Comparison of ENCODE assay signal across 22 cellular contexts in the genomic region with DNA sequence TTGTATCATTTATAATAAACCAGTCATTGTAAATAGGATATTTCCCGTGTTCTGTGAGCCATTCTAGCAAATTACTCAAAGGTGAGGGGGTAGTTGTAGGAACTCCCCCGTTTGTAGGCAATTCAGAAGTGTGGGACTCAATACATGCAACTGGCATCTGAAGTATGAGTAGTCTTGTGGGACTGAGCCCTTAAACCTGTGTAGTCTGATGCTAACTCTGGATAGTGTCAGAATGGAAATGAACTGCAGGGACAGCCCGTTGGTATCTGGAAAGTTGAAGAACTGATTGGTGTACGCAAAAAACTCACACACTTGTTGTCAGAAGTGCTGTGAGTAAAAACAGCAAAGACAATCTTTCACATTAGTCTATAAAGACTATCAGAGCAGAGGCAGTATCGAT. TPM values are rescaled to one million over a fixed set of nuclear protein-coding genes. Genes with fewer than 3 reads are reported as not detected.
DNase-seq lines count a peak whose midpoint lies in the region; ATAC-seq and TF ChIP-seq lines count a peak whose summit lies in the region.
"Had no signal": no experiment of that assay in that cellular context is flagged by ENCODE, and none has a peak within 500 bp of the region (broad histone marks: within the 10 kb centered on the region; RNA-seq: fewer than 3 reads in every experiment).

No MANE protein-coding gene starts in this region.

- no peak overlapping the region for H4K8ac ChIP-seq in trophoblast cell (ENCODE audit: low read depth, low read length)

- no peak overlapping the region for H3K14ac ChIP-seq in trophoblast cell (ENCODE audit: low read length)

- H2AFZ ChIP-seq in OCI-LY3 (ENCODE audit: low read depth, low read length) (no peak overlapping the region), trophoblast cell (ENCODE audit: insufficient read depth, low read length, poor library complexity) (no peak overlapping the region)

- peaks cover 79% of the 10 kb centered on the region for H3K4me1 Mint-ChIP-seq in activated naive CD8-positive, alpha-beta T cell treated with anti-CD3 and anti-CD28 coated beads, Interleukin-2, amount 50 U/mL, for 24 hours
- peaks cover 70% of the 10 kb centered on the region for H3K4me1 Mint-ChIP-seq in activated naive CD8-positive, alpha-beta T cell treated with anti-CD3 and anti-CD28 coated beads for 36 hours

- H3K36me3 ChIP-seq in BLaER1 (peaks cover 8% of the 10 kb centered on the region; the same call in 1 of the 2 replicates), OCI-LY3 (replicated peaks; ENCODE audit: low read depth, low read length) (peaks cover 12% of the 10 kb centered on the region), trophoblast cell (ENCODE audit: control insufficient read depth in 1 of 2, insufficient read depth in 2 of 2, low read length in 2 of 2) (peaks cover 0 to 3% of the 10 kb centered on the region in 2 experiments)
- H3K36me3 ChIP-seq: Peyer's patch, SJSA1 had no signal

- H3K4me1 ChIP-seq in BLaER1 (peaks cover 25% of the 10 kb centered on the region), OCI-LY3 (ENCODE audit: low read length) (peaks cover 43% of the 10 kb centered on the region), trophoblast cell (ENCODE audit: control insufficient read depth in 1 of 2, insufficient read depth in 2 of 2, low read length in 2 of 2) (peaks cover 9 to 16% of the 10 kb centered on the region in 2 experiments)
- H3K4me1 ChIP-seq: A549, SJSA1 had no signal

- H3K9ac ChIP-seq in BLaER1: no peak overlapping the region
- no peak overlapping the region for H3K9ac ChIP-seq in OCI-LY3 (ENCODE audit: low read length)
- H3K9ac ChIP-seq in trophoblast cell (ENCODE audit: low read length): no peak overlapping the region
- H3K9ac ChIP-seq: KMS-11 had no signal

- no peak overlapping the region for H3K4ac ChIP-seq in trophoblast cell (ENCODE audit: low read depth, low read length)

- no peak overlapping the region for H4K91ac ChIP-seq in trophoblast cell (ENCODE audit: low read depth, low read length)

- no peak overlapping the region for H2BK12ac ChIP-seq in trophoblast cell (ENCODE audit: low read length)

- H3K27ac ChIP-seq in BLaER1 (no peak overlapping the region), OCI-LY3 (ENCODE audit: low read length) (no peak overlapping the region), trophoblast cell (ENCODE audit: low read depth, low read length) (peak overlapping the region; percentile 38)
- H3K27ac ChIP-seq: A549, KMS-11, Peyer's patch, SJSA1 had no signal

- no peak overlapping the region for H2BK120ac ChIP-seq in trophoblast cell (ENCODE audit: insufficient read depth, low read length, poor library complexity)

- H3K9me3 ChIP-seq in BLaER1 (peaks cover 34% of the 10 kb centered on the region), OCI-LY3 (ENCODE audit: insufficient read depth, low read length) (no peaks in the 10 kb centered on the region), trophoblast cell (ENCODE audit: insufficient read depth, low read depth, low read length) (no peaks in the 10 kb centered on the region)
- H3K9me3 ChIP-seq: Caco-2, Peyer's patch, SJSA1 had no signal

- H3K9me3 Mint-ChIP-seq in activated naive CD8-positive, alpha-beta T cell treated with anti-CD3 and anti-CD28 coated beads, Interleukin-2, amount 50 U/mL, for 24 hours: peaks cover 13% of the 10 kb centered on the region
- H3K9me3 Mint-ChIP-seq in activated naive CD8-positive, alpha-beta T cell treated with anti-CD3 and anti-CD28 coated beads for 36 hours: peaks cover 8% of the 10 kb centered on the region

- no peak for DNase-seq in activated naive CD8-positive, alpha-beta T cell treated with anti-CD3 and anti-CD28 coated beads, Interleukin-2, amount 50 U/mL, for 24 hours
- DNase-seq in activated naive CD8-positive, alpha-beta T cell treated with anti-CD3 and anti-CD28 coated beads for 36 hours: no peak
- no peak for DNase-seq in trophoblast cell
- no peak for DNase-seq in activated CD8-positive, alpha-beta memory T cell treated with anti-CD3 and anti-CD28 coated beads, Interleukin-2, amount 50 U/mL, for 4 hours
- DNase-seq in SK-N-DZ (ENCODE audit: low spot score): no peak
- DNase-seq: Caco-2; CD4-positive, alpha-beta memory T cell; DMS 273 treated with DMSO at 0.1 percent for 48 hours; DMS79 treated with DMSO at 0.1 percent for 48 hours; IMR-90; NCI-H1105; NCI-H2029 treated with DMSO at 0.1 percent for 48 hours; NCI-H2171 treated with DMSO at 0.1 percent for 48 hours; NCI-H524 treated with DMSO at 0.1 percent for 48 hours; NCI-H82; Peyer's patch had no signal

- no peak overlapping the region for H3K4me3 ChIP-seq in BLaER1
- H3K4me3 ChIP-seq in OCI-LY3 (ENCODE audit: low read length): no peak overlapping the region
- no peak overlapping the region for H3K4me3 ChIP-seq in trophoblast cell (ENCODE audit: low read depth, low read length)
- H3K4me3 ChIP-seq: A549, Peyer's patch, SJSA1 had no signal

- no peak overlapping the region for H3K23ac ChIP-seq in trophoblast cell (ENCODE audit: low read length)

- H3K79me2 ChIP-seq in OCI-LY3 (ENCODE audit: low read length) (peaks cover 82% of the 10 kb centered on the region), trophoblast cell (ENCODE audit: control insufficient read depth, insufficient read depth, low read length, poor library complexity) (peaks cover 7% of the 10 kb centered on the region)

- H2AK5ac ChIP-seq in trophoblast cell (ENCODE audit: low read length): no peak overlapping the region

- H2BK5ac ChIP-seq in trophoblast cell (ENCODE audit: low read depth, low read length, poor library complexity): no peak overlapping the region

- no peak overlapping the region for H3K4me3 Mint-ChIP-seq in activated naive CD8-positive, alpha-beta T cell treated with anti-CD3 and anti-CD28 coated beads, Interleukin-2, amount 50 U/mL, for 24 hours
- H3K4me3 Mint-ChIP-seq in activated naive CD8-positive, alpha-beta T cell treated with anti-CD3 and anti-CD28 coated beads for 36 hours: no peak overlapping the region
- H3K4me3 Mint-ChIP-seq: CD4-positive, alpha-beta memory T cell had no signal

- peaks cover 73% of the 10 kb centered on the region for H4K20me1 ChIP-seq in BLaER1
- H4K20me1 ChIP-seq in OCI-LY3 (ENCODE audit: insufficient read depth, low read length): peaks cover 76% of the 10 kb centered on the region

- H3K27me3 ChIP-seq in BLaER1: no peaks in the 10 kb centered on the region
- H3K27me3 ChIP-seq in OCI-LY3 (ENCODE audit: low read depth, low read length): no peaks in the 10 kb centered on the region
- no peaks in the 10 kb centered on the region for H3K27me3 ChIP-seq in trophoblast cell (ENCODE audit: insufficient read depth, low read length)
- H3K27me3 ChIP-seq: Peyer's patch, SJSA1 had no signal

- peak overlapping the region; percentile 45 for H3K4me2 ChIP-seq in BLaER1
- H3K4me2 ChIP-seq in OCI-LY3 (ENCODE audit: low read length): peak overlapping the region; percentile 25
- H3K4me2 ChIP-seq in trophoblast cell (ENCODE audit: low read length): peak overlapping the region; percentile 4
- H3K4me2 ChIP-seq: A549, KMS-11 had no signal

- no peak for TF ChIP-seq CTCF in OCI-LY3 (IDR thresholded peaks at IDR 0.05; ENCODE audit: low read depth, low read length)

- peaks cover 5% of the 10 kb centered on the region for H3K79me1 ChIP-seq in trophoblast cell (ENCODE audit: low read length)

- ATAC-seq in activated naive CD8-positive, alpha-beta T cell treated with anti-CD3 and anti-CD28 coated beads, Interleukin-2, amount 50 U/mL, for 24 hours: peak; percentile 71
- ATAC-seq in GM21447 (IDR thresholded peaks at IDR 0.05; ENCODE audit: unreplicated experiment): no peak
- ATAC-seq: A549 had no signal

- peak overlapping the region; percentile 3 for H3K27ac Mint-ChIP-seq in activated naive CD8-positive, alpha-beta T cell treated with anti-CD3 and anti-CD28 coated beads, Interleukin-2, amount 50 U/mL, for 24 hours
- no peak overlapping the region for H3K27ac Mint-ChIP-seq in activated naive CD8-positive, alpha-beta T cell treated with anti-CD3 and anti-CD28 coated beads for 36 hours

- no peaks in the 10 kb centered on the region for H3K27me3 Mint-ChIP-seq in activated naive CD8-positive, alpha-beta T cell treated with anti-CD3 and anti-CD28 coated beads, Interleukin-2, amount 50 U/mL, for 24 hours
- H3K27me3 Mint-ChIP-seq in activated naive CD8-positive, alpha-beta T cell treated with anti-CD3 and anti-CD28 coated beads for 36 hours: no peaks in the 10 kb centered on the region
- H3K27me3 Mint-ChIP-seq: CD4-positive, alpha-beta memory T cell had no signal

- WGBS in trophoblast cell (ENCODE audit: extremely low coverage, insufficient coverage, insufficient read length): no CpG with 5 or more reads among the region's 5 CpGs

- H4K12ac ChIP-seq in trophoblast cell (ENCODE audit: low read depth, low read length): no peak overlapping the region

- H3K36me3 Mint-ChIP-seq in activated naive CD8-positive, alpha-beta T cell treated with anti-CD3 and anti-CD28 coated beads, Interleukin-2, amount 50 U/mL, for 24 hours (ENCODE audit: low read depth): peaks cover 18% of the 10 kb centered on the region
- H3K36me3 Mint-ChIP-seq in activated naive CD8-positive, alpha-beta T cell treated with anti-CD3 and anti-CD28 coated beads for 36 hours: peaks cover 35% of the 10 kb centered on the region

- no peak overlapping the region for H3K18ac ChIP-seq in trophoblast cell (ENCODE audit: low read length)

RNA-seq across cellular contexts. Expression of a gene that starts 32.6 kb away (rescaled TPM):
- total RNA-seq in activated naive CD8-positive, alpha-beta T cell treated with anti-CD3 and anti-CD28 coated beads for 36 hours: 10 to 100 TPM; 45.0 to 50.4 TPM
- 29.8 and 34.2 TPM in 2 replicates for polyA plus RNA-seq in trophoblast cell (2013)
- polyA plus RNA-seq in SK-N-DZ (2014; cell fraction: cytosol; rRNA removed): 60.9 and 63.2 TPM in 2 replicates
- polyA plus RNA-seq in SK-N-DZ (2014; cell fraction: nucleus; rRNA removed): 47.2 and 59.9 TPM in 2 replicates
